Comparison of ENCODE assay signal across 10 cellular contexts in genomic region chr2:10914272-10914693, GRCh38. TPM values are rescaled to one million over a fixed set of nuclear protein-coding genes. Genes with fewer than 3 reads are reported as not detected.
DNase-seq lines count a peak whose midpoint lies in the region; ATAC-seq and TF ChIP-seq lines count a peak whose summit lies in the region.
"Had no signal": no experiment of that assay in that cellular context is flagged by ENCODE, and none has a peak within 500 bp of the region (broad histone marks: within the 10 kb centered on the region; RNA-seq: fewer than 3 reads in every experiment).

No MANE protein-coding gene starts in this region.

- no peaks in the 10 kb centered on the region for H3K9me3 ChIP-seq in right atrium auricular region
- H3K9me3 ChIP-seq in NT2/D1 (ENCODE audit: insufficient read depth, low read length): no peaks in the 10 kb centered on the region

- in situ Hi-C loops in G401 (cut with HindIII; ENCODE audit: low sequenced_read_pairs): no loop called here

- H3K4me3 Mint-ChIP-seq in type B pancreatic cell: peak overlapping the region; percentile 28

- no peak overlapping the region for H3K27ac ChIP-seq in right atrium auricular region

- intact Hi-C loops in Right ventricle myocardium superior (cut with DNase I): no loop called here

- no peaks in the 10 kb centered on the region for H3K36me3 Mint-ChIP-seq in type B pancreatic cell

- peak; percentile 33 for ATAC-seq in Right ventricle myocardium superior (ENCODE audit: poor library complexity)
- no peak for ATAC-seq in esophagus mucosa
- ATAC-seq in omental fat pad (ENCODE audit: low FRiP score): no peak

- H3K27me3 ChIP-seq in right atrium auricular region (no peaks in the 10 kb centered on the region), NT2/D1 (ENCODE audit: insufficient read depth, insufficient read length) (peaks cover 29% of the 10 kb centered on the region)

- H3K36me3 ChIP-seq in right atrium auricular region (no peaks in the 10 kb centered on the region), NT2/D1 (ENCODE audit: insufficient read depth, insufficient read length, low read length) (no peaks in the 10 kb centered on the region)

- no peak overlapping the region for H3K9ac ChIP-seq in NT2/D1 (ENCODE audit: insufficient read length, low read depth)

- no peaks in the 10 kb centered on the region for H3K9me3 Mint-ChIP-seq in type B pancreatic cell

- H3K4me1 ChIP-seq in right atrium auricular region (peaks cover 0 to 20% of the 10 kb centered on the region in 2 donors), NT2/D1 (ENCODE audit: insufficient read depth, insufficient read length) (peaks cover 9% of the 10 kb centered on the region)

- no peak overlapping the region for H3K4me3 ChIP-seq in right atrium auricular region
- no peak overlapping the region for H3K4me3 ChIP-seq in NT2/D1 (ENCODE audit: insufficient read length, low read depth)
- no peak overlapping the region for H3K4me3 ChIP-seq in fibroblast of villous mesenchyme (ENCODE audit: low read depth, low read length)

- H3K27me3 Mint-ChIP-seq in type B pancreatic cell: peaks cover 73% of the 10 kb centered on the region

- TF ChIP-seq CTCF in right atrium auricular region (IDR thresholded peaks at IDR 0.05): no peak
- TF ChIP-seq CTCF in fibroblast of villous mesenchyme (IDR thresholded peaks at IDR 0.05; ENCODE audit: insufficient read depth, low read depth, low read length): peak; percentile 29
- peak; percentile 38 for TF ChIP-seq CTCF in type B pancreatic cell (conservative IDR thresholded peaks at IDR 0.05)
- no peak for TF ChIP-seq CTCF in omental fat pad (IDR thresholded peaks at IDR 0.05)

- DNase-seq in Right ventricle myocardium superior: no peak
- no peak for DNase-seq in right atrium auricular region (ENCODE audit: low spot score)
- DNase-seq in NT2/D1 (ENCODE audit: low read depth, low spot score): peak; percentile 35
- no peak for DNase-seq in fibroblast of villous mesenchyme (ENCODE audit: low read depth)
- no peak for DNase-seq in type B pancreatic cell (ENCODE audit: extremely low spot score, unreplicated experiment)
- no peak for DNase-seq in G401 (ENCODE audit: low spot score)
- DNase-seq in omental fat pad (ENCODE audit: low spot score): no peak
- DNase-seq: activated CD4-positive, alpha-beta T cell treated with anti-CD3 and anti-CD28 coated beads for 48 hours; NCI-H69 had no signal

- H3K4me1 Mint-ChIP-seq in type B pancreatic cell (ENCODE audit: unreplicated experiment): peaks cover 16% of the 10 kb centered on the region

- H3K27ac Mint-ChIP-seq in type B pancreatic cell: no peak overlapping the region

RNA-seq across cellular contexts. Expression of gene KCNF1, which starts 2.5 kb away (rescaled TPM):
- total RNA-seq in Right ventricle myocardium superior (not detected), right atrium auricular region (under 1 TPM; 0.30 to 0.94 TPM), fibroblast of villous mesenchyme (not detected in 2 replicates), type B pancreatic cell (ENCODE audit: low replicate concordance) (3.6 and 3.7 TPM in 2 replicates), esophagus mucosa (not detected), omental fat pad (under 1 TPM in 1 of 4 donors, not detected in 3; 0.79 TPM)
- total RNA-seq in G401 (2014; rRNA removed; shearing (Covaris generic)): 1.5 and 1.9 TPM in 2 replicates

Comparison
In these comparisons a context has a peak if more than half of its experiments do, and no peak if none do; other contexts are left out.
1. CTCF ChIP-seq: peak in fibroblast of villous mesenchyme (single experiment) and type B pancreatic cell (single experiment); none in right atrium auricular region (0 of 2) and omental fat pad (0 of 3).